ENCODE assay signal across 23 cellular contexts in genomic region chr10:78932861-78933260, GRCh38.
DNase-seq lines count a peak whose midpoint lies in the region; ATAC-seq and TF ChIP-seq lines count a peak whose summit lies in the region.
"Had no signal": no experiment of that assay in that cellular context is flagged by ENCODE, and none has a peak within 500 bp of the region (broad histone marks: within the 10 kb centered on the region; RNA-seq: fewer than 3 reads in every experiment).

No MANE protein-coding gene starts in this region.

- peak overlapping the region in 1 of 2 experiments; percentile 3 for H3K14ac ChIP-seq in mesenchymal stem cell (ENCODE audit: low read length in 2 of 2)

- no peak overlapping the region for H2BK5ac ChIP-seq in mesenchymal stem cell (ENCODE audit: low read depth, low read length, poor library complexity, severe bottlenecking)

- no peak overlapping the region for H3K4ac ChIP-seq in mesenchymal stem cell (ENCODE audit: low read depth in 1 of 2, low read length in 2 of 2)

- no peak overlapping the region for H4K91ac ChIP-seq in mesenchymal stem cell (ENCODE audit: low read length)

- H2AK5ac ChIP-seq in mesenchymal stem cell (ENCODE audit: low read length, severe bottlenecking), result no peak overlapping the region

- H4K8ac ChIP-seq in mesenchymal stem cell (ENCODE audit: low read length), result no peak overlapping the region

- intact Hi-C loops in left ventricle myocardium inferior (cut with micrococcal nuclease) (no loop called here), Right ventricle myocardium superior (cut with DNase I) (no loop called here), stomach (cut with DNase I; ENCODE audit: low total_unique reads) (no loop called here)

- H3K4me3 ChIP-seq in left ventricle myocardium inferior, result no peak overlapping the region
- no peak overlapping the region for H3K4me3 ChIP-seq in gastroesophageal sphincter
- no peak overlapping the region for H3K4me3 ChIP-seq in stomach
- no peak overlapping the region for H3K4me3 ChIP-seq in mesenchymal stem cell (ENCODE audit: insufficient read depth in 1 of 2, low read depth in 1 of 2, low read length in 2 of 2)

- H2BK120ac ChIP-seq in mesenchymal stem cell (ENCODE audit: low read depth, low read length), result no peak overlapping the region

- TF ChIP-seq EP300 in gastroesophageal sphincter (IDR thresholded peaks at IDR 0.05) (no peak), stomach (IDR thresholded peaks at IDR 0.05) (no peak)

- WGBS in gastroesophageal sphincter (ENCODE audit: low coverage in 1 of 2), 2 donors, result 84 to 87% methylated on average over 6 to 8 of the region's 9 CpGs
- WGBS in stomach, 5 donors, result 30 to 67% (median 39%) methylated on average over 5 to 9 of the region's 9 CpGs
- WGBS in mesenchymal stem cell, result 93% methylated on average over 8 of the region's 9 CpGs

- peak overlapping the region in 1 of 2 experiments; percentile 64 for H2BK12ac ChIP-seq in mesenchymal stem cell (ENCODE audit: low read length in 2 of 2)

- DNase-seq in left ventricle myocardium inferior, result no peak
- DNase-seq in Right ventricle myocardium superior, result no peak
- peak; percentile 63 for DNase-seq in stomach
- DNase-seq in NK-92 (lab: John Stamatoyannopoulos, UW; ENCODE audit: unreplicated experiment), result no peak
- no peak for DNase-seq in mesenchymal stem cell
- no peak for DNase-seq in NCI-H1092 (lab: John Stamatoyannopoulos, UW)
- DNase-seq: CD4-positive, CD25-positive, alpha-beta regulatory T cell; DMS153; DND-41; Karpas-422; MV-4-11; NCI-H1105 treated with DMSO at 0.1 percent for 48 hours; NCI-H146; NCI-H1930; NCI-H2107; NCI-H446; NCI-H524 treated with DMSO at 0.1 percent for 48 hours; NCI-H774; NK-92 treated with Interleukin-12 subunit alpha and Interleukin-12 subunit beta, amount 100 ng/mL, for 24 hours; RPMI8226; SHP77 had no signal

- no peak overlapping the region for H2AFZ ChIP-seq in mesenchymal stem cell (ENCODE audit: low read depth, low read length)

- H3K4me1 ChIP-seq in left ventricle myocardium inferior, result peaks cover 62% of the 10 kb centered on the region
- H3K4me1 ChIP-seq in gastroesophageal sphincter, result peaks cover 0 to 55% (median 6%) of the 10 kb centered on the region in 3 donors
- H3K4me1 ChIP-seq in stomach, result peaks cover 15 to 49% (median 35%) of the 10 kb centered on the region in 4 donors
- peaks cover 45% of the 10 kb centered on the region for H3K4me1 ChIP-seq in mesenchymal stem cell (ENCODE audit: control insufficient read depth, insufficient read depth, low read depth, low read length)

- H3K9me3 ChIP-seq in left ventricle myocardium inferior (replicated peaks) (no peaks in the 10 kb centered on the region), gastroesophageal sphincter (no peaks in the 10 kb centered on the region), stomach (no peaks in the 10 kb centered on the region), mesenchymal stem cell (ENCODE audit: control insufficient read depth, low read length) (no peaks in the 10 kb centered on the region)

- H3K79me1 ChIP-seq in mesenchymal stem cell (replicated peaks; ENCODE audit: low read length, poor library complexity, severe bottlenecking), result no peaks in the 10 kb centered on the region

- H2BK15ac ChIP-seq in mesenchymal stem cell (ENCODE audit: low read depth, poor library complexity, severe bottlenecking), result no peak overlapping the region

- no peaks in the 10 kb centered on the region for H3K27me3 ChIP-seq in left ventricle myocardium inferior (ENCODE audit: low read depth)
- no peaks in the 10 kb centered on the region for H3K27me3 ChIP-seq in gastroesophageal sphincter
- H3K27me3 ChIP-seq in stomach, result no peaks in the 10 kb centered on the region
- H3K27me3 ChIP-seq in mesenchymal stem cell (ENCODE audit: control insufficient read depth in 1 of 2, insufficient read depth in 1 of 2, low read length in 2 of 2), result peaks cover 0 to 6% of the 10 kb centered on the region in 2 experiments

- H3K23ac ChIP-seq in mesenchymal stem cell (ENCODE audit: low read length in 2 of 2), result no peak overlapping the region

- no peak for TF ChIP-seq CTCF in left ventricle myocardium inferior (IDR thresholded peaks at IDR 0.05; ENCODE audit: borderline replicate concordance)
- TF ChIP-seq CTCF in gastroesophageal sphincter (IDR thresholded peaks at IDR 0.05), result no peak
- TF ChIP-seq CTCF in stomach (IDR thresholded peaks at IDR 0.05), result no peak

- no peak overlapping the region for H3K9ac ChIP-seq in mesenchymal stem cell (ENCODE audit: low read length)

- no peak overlapping the region for H3K4me2 ChIP-seq in mesenchymal stem cell (ENCODE audit: low read length, poor library complexity, severe bottlenecking)

- H3K27ac ChIP-seq in left ventricle myocardium inferior (replicated peaks) (peak overlapping the region; percentile 82), gastroesophageal sphincter (peak overlapping the region in 3 of 4 donors; percentile 33 to 62 (median 41)), stomach (peak overlapping the region in 4 of 5 donors; percentile 44 to 83 (median 49)), mesenchymal stem cell (ENCODE audit: low read length, poor library complexity, severe bottlenecking) (no peak overlapping the region)

- H3K36me3 ChIP-seq in left ventricle myocardium inferior (no peaks in the 10 kb centered on the region), gastroesophageal sphincter (no peaks in the 10 kb centered on the region), stomach (no peaks in the 10 kb centered on the region), mesenchymal stem cell (ENCODE audit: control insufficient read depth in 1 of 2, insufficient read depth in 2 of 2, low read depth in 1 of 2, low read length in 2 of 2) (no peaks in the 10 kb centered on the region)

- peak overlapping the region in 1 of 2 experiments; percentile 9 for H3K18ac ChIP-seq in mesenchymal stem cell (ENCODE audit: low read depth in 1 of 2, low read length in 2 of 2)

- no peak for ATAC-seq in Right ventricle myocardium superior (ENCODE audit: poor library complexity)
- ATAC-seq in gastroesophageal sphincter, result no peak
- ATAC-seq: HCT116 had no signal

- TF ChIP-seq POLR2A in gastroesophageal sphincter (IDR thresholded peaks at IDR 0.05) (no peak), stomach (IDR thresholded peaks at IDR 0.05) (no peak)
